ENCODE assay signal across 9 cellular contexts in the genomic region with DNA sequence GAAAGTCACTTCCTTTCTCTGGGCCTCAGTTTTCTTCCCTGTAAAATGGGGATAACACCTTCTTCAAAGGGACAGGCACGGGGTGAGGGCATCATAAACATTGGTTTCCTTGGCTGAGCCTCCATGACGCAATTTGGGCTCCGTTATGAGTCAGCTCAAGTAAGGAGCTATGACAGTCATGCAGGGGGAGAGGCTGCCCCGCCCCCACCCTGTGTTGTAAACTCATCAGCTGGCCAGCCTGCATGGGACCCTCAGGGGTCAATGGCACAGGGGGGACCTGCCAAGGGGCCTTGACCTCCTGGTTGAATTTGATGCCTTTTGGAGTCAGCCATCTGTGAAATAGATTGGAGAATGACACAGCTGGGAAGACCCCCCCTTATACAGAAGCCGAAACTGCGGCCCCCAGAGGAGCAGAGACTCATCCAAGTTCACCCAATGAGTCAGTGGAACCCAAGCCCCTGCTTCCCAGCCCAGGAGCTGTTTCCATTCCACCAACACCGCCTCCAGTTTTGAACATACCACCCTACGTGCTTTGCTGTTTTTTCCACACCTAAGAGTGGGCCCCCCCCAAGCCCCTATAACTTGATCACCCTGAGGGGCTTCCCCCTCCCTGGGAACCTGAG. TPM values are rescaled to one million over a fixed set of nuclear protein-coding genes. Genes with fewer than 3 reads are reported as not detected.
DNase-seq lines count a peak whose midpoint lies in the region; ATAC-seq and TF ChIP-seq lines count a peak whose summit lies in the region.
"Had no signal": no experiment of that assay in that cellular context is flagged by ENCODE, and none has a peak within 500 bp of the region (broad histone marks: within the 10 kb centered on the region; RNA-seq: fewer than 3 reads in every experiment).

No MANE protein-coding gene starts in this region.

- peak; percentile 57 for ATAC-seq in activated CD4-positive, alpha-beta T cell treated with anti-CD3 and anti-CD28 coated beads for 36 hours
- no peak for ATAC-seq in GM19395 (IDR thresholded peaks at IDR 0.05; ENCODE audit: unreplicated experiment)

- no peaks in the 10 kb centered on the region for H3K27me3 Mint-ChIP-seq in activated CD4-positive, alpha-beta T cell treated with anti-CD3 and anti-CD28 coated beads for 36 hours

- in situ Hi-C loops in transverse colon (cut with MboI; ENCODE audit: low pct_ligation_motif_present in 1 of 4, low pct_unique_long_range_greater_than_20kb in 1 of 4, low sequenced_read_pairs in 3 of 4) = no loop called here

- H3K27ac ChIP-seq in HEK293 (ENCODE audit: extremely low read depth, low read depth, low read length) (no peak overlapping the region), transverse colon (no peak overlapping the region)
- H3K27ac ChIP-seq: tibial nerve had no signal

- H3K4me1 ChIP-seq in HEK293 (ENCODE audit: control insufficient read depth, insufficient read depth, low read length) = no peaks in the 10 kb centered on the region
- H3K4me1 ChIP-seq in transverse colon = no peaks in the 10 kb centered on the region
- H3K4me1 ChIP-seq: tibial nerve had no signal

- peak overlapping the region; percentile 94 for H3K27ac Mint-ChIP-seq in activated CD4-positive, alpha-beta T cell treated with anti-CD3 and anti-CD28 coated beads for 36 hours

- no peaks in the 10 kb centered on the region for H3K36me3 ChIP-seq in HEK293 (ENCODE audit: control insufficient read depth in 2 of 2, insufficient read depth in 1 of 2, low read length in 2 of 2)
- H3K36me3 ChIP-seq in transverse colon = no peaks in the 10 kb centered on the region
- H3K36me3 ChIP-seq: tibial nerve had no signal

- no peak for TF ChIP-seq CTCF in HEK293 (tag by site-specific recombination; IDR thresholded peaks at IDR 0.05)
- TF ChIP-seq CTCF in epithelial cell of proximal tubule (conservative IDR thresholded peaks at IDR 0.05; ENCODE audit: low read depth, low read length) = no peak
- no peak for TF ChIP-seq CTCF in transverse colon (IDR thresholded peaks at IDR 0.05)

- intact Hi-C loops in activated CD4-positive, alpha-beta T cell treated with anti-CD3 and anti-CD28 coated beads for 36 hours (cut with DNase I, micrococcal nuclease) = loop anchor here in 1 of 2 experiments (1.0 to 5.0 kb wide), 9 partner anchors 24 to 1350 kb away; partner anchors contain the start of gene CLIC4
- intact Hi-C loops in transverse colon (cut with DNase I; ENCODE audit: low total_unique reads) = no loop called here

- TF ChIP-seq EP300 in transverse colon (IDR thresholded peaks at IDR 0.05; ENCODE audit: low read depth) = no peak

- H3K4me3 Mint-ChIP-seq in activated CD4-positive, alpha-beta T cell treated with anti-CD3 and anti-CD28 coated beads for 36 hours = peak overlapping the region; percentile 26

- no peak for TF ChIP-seq POLR2A in transverse colon (IDR thresholded peaks at IDR 0.05)

- peaks cover 30% of the 10 kb centered on the region for H3K36me3 Mint-ChIP-seq in activated CD4-positive, alpha-beta T cell treated with anti-CD3 and anti-CD28 coated beads for 36 hours (ENCODE audit: low read depth)

- H3K9me3 ChIP-seq in HEK293 (ENCODE audit: control insufficient read depth, insufficient read depth, low read depth, low read length) (no peaks in the 10 kb centered on the region), transverse colon (no peaks in the 10 kb centered on the region)
- H3K9me3 ChIP-seq: tibial nerve had no signal

- peak; percentile 95 for DNase-seq in activated CD4-positive, alpha-beta T cell treated with anti-CD3 and anti-CD28 coated beads for 36 hours
- DNase-seq in epithelial cell of proximal tubule (ENCODE audit: low read depth) = peak; percentile 7
- peak; percentile 50 to 61 for DNase-seq in stimulated activated CD8-positive, alpha-beta memory T cell treated with anti-CD3 and anti-CD28 coated beads, Interleukin-4, amount 100 ng/mL, for 4 hours (ENCODE audit: low read depth in 2 of 2, low spot score in 1 of 2)
- DNase-seq in NCI-H774 (lab: John Stamatoyannopoulos, UW) = no peak
- DNase-seq in transverse colon = no peak
- DNase-seq in NCI-H1694 treated with DMSO at 0.1 percent for 48 hours (lab: John Stamatoyannopoulos, UW) = no peak

- H3K9me3 Mint-ChIP-seq in activated CD4-positive, alpha-beta T cell treated with anti-CD3 and anti-CD28 coated beads for 36 hours (ENCODE audit: low read depth) = no peaks in the 10 kb centered on the region

- POLR2A ChIA-PET in HEK293 (lab: Yijun Ruan, JAX) = interaction anchor here (0.6 to 0.7 kb wide), 2 partner anchors 16 to 283 kb away, joined by 4 to 5 read pairs; no protein-coding TSS in a partner anchor
- POLR2A ChIA-PET in activated CD4-positive, alpha-beta T cell treated with anti-CD3 and anti-CD28 coated beads for 36 hours (lab: Charles Lee) = interaction anchor here (0.6 to 3.8 kb wide), 13 partner anchors 11 to 474 kb away, joined by 3 to 35 read pairs (median 3); partner anchors contain the start of gene RUNX3

- 52% methylated on average over 8 of the region's 8 CpGs; no CpG with 5 or more reads in 1 of the 2 donors for WGBS in transverse colon (ENCODE audit: low coverage in 1 of 2), 2 donors

- no peaks in the 10 kb centered on the region for H3K27me3 ChIP-seq in transverse colon

- CTCF ChIA-PET in HEK293 (lab: Yijun Ruan, JAX) = no interaction called here
- CTCF ChIA-PET in activated CD4-positive, alpha-beta T cell treated with anti-CD3 and anti-CD28 coated beads for 36 hours (lab: Charles Lee) = interaction anchor here (0.7 to 9.4 kb wide), 10 partner anchors 11 to 152 kb away, joined by 3 to 96 read pairs (median 5); no protein-coding TSS in a partner anchor

- H3K4me1 Mint-ChIP-seq in activated CD4-positive, alpha-beta T cell treated with anti-CD3 and anti-CD28 coated beads for 36 hours = peaks cover 73% of the 10 kb centered on the region

- H3K4me3 ChIP-seq in HEK293 (ENCODE audit: low read depth, low read length) (no peak overlapping the region), epithelial cell of proximal tubule (ENCODE audit: low read depth, low read length) (no peak overlapping the region), transverse colon (no peak overlapping the region)
- H3K4me3 ChIP-seq: tibial nerve had no signal

TF ChIP-seq in HEK293, 187 proteins besides CTCF, POLR2A, EP300 and RAD21 (continues in another document):
- TF ChIP-seq SP7 (tag by site-specific recombination; IDR thresholded peaks at IDR 0.05) = 0 out of 2 replicates have a peak, but pooled peaks have one; percentile 38
- TF ChIP-seq ZNF513 (tag by site-specific recombination; IDR thresholded peaks at IDR 0.05) = no peak
- 0 out of 2 replicates have a peak, but pooled peaks have one; percentile 39 for TF ChIP-seq GLIS2 (tag by site-specific recombination; IDR thresholded peaks at IDR 0.05)
- TF ChIP-seq, protein P1, sequence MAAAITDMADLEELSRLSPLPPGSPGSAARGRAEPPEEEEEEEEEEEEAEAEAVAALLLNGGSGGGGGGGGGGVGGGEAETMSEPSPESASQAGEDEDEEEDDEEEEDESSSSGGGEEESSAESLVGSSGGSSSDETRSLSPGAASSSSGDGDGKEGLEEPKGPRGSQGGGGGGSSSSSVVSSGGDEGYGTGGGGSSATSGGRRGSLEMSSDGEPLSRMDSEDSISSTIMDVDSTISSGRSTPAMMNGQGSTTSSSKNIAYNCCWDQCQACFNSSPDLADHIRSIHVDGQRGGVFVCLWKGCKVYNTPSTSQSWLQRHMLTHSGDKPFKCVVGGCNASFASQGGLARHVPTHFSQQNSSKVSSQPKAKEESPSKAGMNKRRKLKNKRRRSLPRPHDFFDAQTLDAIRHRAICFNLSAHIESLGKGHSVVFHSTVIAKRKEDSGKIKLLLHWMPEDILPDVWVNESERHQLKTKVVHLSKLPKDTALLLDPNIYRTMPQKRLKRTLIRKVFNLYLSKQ (tag by site-specific recombination; IDR thresholded peaks at IDR 0.05; ENCODE audit: borderline replicate concordance) = no peak
- TF ChIP-seq, protein P2, sequence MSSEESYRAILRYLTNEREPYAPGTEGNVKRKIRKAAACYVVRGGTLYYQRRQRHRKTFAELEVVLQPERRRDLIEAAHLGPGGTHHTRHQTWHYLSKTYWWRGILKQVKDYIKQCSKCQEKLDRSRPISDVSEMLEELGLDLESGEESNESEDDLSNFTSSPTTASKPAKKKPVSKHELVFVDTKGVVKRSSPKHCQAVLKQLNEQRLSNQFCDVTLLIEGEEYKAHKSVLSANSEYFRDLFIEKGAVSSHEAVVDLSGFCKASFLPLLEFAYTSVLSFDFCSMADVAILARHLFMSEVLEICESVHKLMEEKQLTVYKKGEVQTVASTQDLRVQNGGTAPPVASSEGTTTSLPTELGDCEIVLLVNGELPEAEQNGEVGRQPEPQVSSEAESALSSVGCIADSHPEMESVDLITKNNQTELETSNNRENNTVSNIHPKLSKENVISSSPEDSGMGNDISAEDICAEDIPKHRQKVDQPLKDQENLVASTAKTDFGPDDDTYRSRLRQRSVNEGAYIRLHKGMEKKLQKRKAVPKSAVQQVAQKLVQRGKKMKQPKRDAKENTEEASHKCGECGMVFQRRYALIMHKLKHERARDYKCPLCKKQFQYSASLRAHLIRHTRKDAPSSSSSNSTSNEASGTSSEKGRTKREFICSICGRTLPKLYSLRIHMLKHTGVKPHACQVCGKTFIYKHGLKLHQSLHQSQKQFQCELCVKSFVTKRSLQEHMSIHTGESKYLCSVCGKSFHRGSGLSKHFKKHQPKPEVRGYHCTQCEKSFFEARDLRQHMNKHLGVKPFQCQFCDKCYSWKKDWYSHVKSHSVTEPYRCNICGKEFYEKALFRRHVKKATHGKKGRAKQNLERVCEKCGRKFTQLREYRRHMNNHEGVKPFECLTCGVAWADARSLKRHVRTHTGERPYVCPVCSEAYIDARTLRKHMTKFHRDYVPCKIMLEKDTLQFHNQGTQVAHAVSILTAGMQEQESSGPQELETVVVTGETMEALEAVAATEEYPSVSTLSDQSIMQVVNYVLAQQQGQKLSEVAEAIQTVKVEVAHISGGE (tag by site-specific recombination; conservative IDR thresholded peaks at IDR 0.05; ENCODE audit: low read depth) = no peak
- TF ChIP-seq ZNF660 (tag by site-specific recombination; IDR thresholded peaks at IDR 0.05) = 0 out of 2 replicates have a peak, but pooled peaks have one; percentile 49

RNA-seq across cellular contexts. Expression of gene RUNX3, which starts 36.8 kb away (rescaled TPM):
- 100 to 1,000 TPM; 156 to 167 TPM for total RNA-seq in activated CD4-positive, alpha-beta T cell treated with anti-CD3 and anti-CD28 coated beads for 36 hours
- total RNA-seq in epithelial cell of proximal tubule (not detected in 2 replicates), transverse colon (1 to 10 TPM; 1.5 to 4.8 (median 3.4) TPM)

Comparison
In these comparisons a context has a peak if more than half of its experiments do, and no peak if none do; other contexts are left out.
1. DNase-seq: peak in activated CD4-positive, alpha-beta T cell treated with anti-CD3 and anti-CD28 coated beads for 36 hours (single experiment), epithelial cell of proximal tubule (single experiment) and stimulated activated CD8-positive, alpha-beta memory T cell treated with anti-CD3 and anti-CD28 coated beads, Interleukin-4, amount 100 ng/mL, for 4 hours (2 of 2); none in NCI-H774 (single experiment), transverse colon (single experiment) and NCI-H1694 treated with DMSO at 0.1 percent for 48 hours (single experiment).
2. RNA of gene RUNX3, which starts 36.8 kb away (total RNA-seq): 156 to 167 TPM in activated CD4-positive, alpha-beta T cell treated with anti-CD3 and anti-CD28 coated beads for 36 hours; 1.5 to 4.8 TPM in transverse colon and not detected in epithelial cell of proximal tubule; every median in the first group is over 10 times any median in the second.